ENCODE assay signal across 7 cellular contexts in genomic region chr10:93991596-93992284, GRCh38. TPM values are rescaled to one million over a fixed set of nuclear protein-coding genes. Genes with fewer than 3 reads are reported as not detected.
DNase-seq lines count a peak whose midpoint lies in the region; ATAC-seq and TF ChIP-seq lines count a peak whose summit lies in the region.

No MANE protein-coding gene starts in this region.

- TF ChIP-seq CTCF in endothelial cell (IDR thresholded peaks at IDR 0.05; ENCODE audit: unreplicated experiment), result no peak

- H3K4me3 Mint-ChIP-seq in endothelial cell (ENCODE audit: unreplicated experiment) (no peak overlapping the region), T-helper 17 cell (no peak overlapping the region)
- no peak overlapping the region for H3K4me3 Mint-ChIP-seq in CD4-positive, alpha-beta memory T cell

- peak; percentile 82 for ATAC-seq in aorta (ENCODE audit: low FRiP score)
- ATAC-seq in T-helper 17 cell, result no peak

- WGBS in aorta, 2 donors, result 1 to 2% methylated on average over 8 of the region's 8 CpGs

- no peaks in the 10 kb centered on the region for H3K36me3 ChIP-seq in aorta (ENCODE audit: control insufficient read depth in 1 of 2, insufficient read depth in 2 of 2, low read length in 1 of 2)
- H3K36me3 ChIP-seq in CD4-positive, alpha-beta memory T cell (ENCODE audit: insufficient read depth, low read length), result no peaks in the 10 kb centered on the region

- POLR2A ChIA-PET in CD4-positive, alpha-beta memory T cell (lab: Charles Lee; ENCODE audit: partially characterized antibody), result no interaction called here

- H3K27me3 Mint-ChIP-seq in endothelial cell (ENCODE audit: unreplicated experiment), result peaks cover 15% of the 10 kb centered on the region
- H3K27me3 Mint-ChIP-seq in T-helper 17 cell, result peaks cover 51% of the 10 kb centered on the region
- peaks cover 53 to 56% of the 10 kb centered on the region in 2 donors for H3K27me3 Mint-ChIP-seq in CD4-positive, alpha-beta memory T cell

- no peaks in the 10 kb centered on the region for H3K4me1 ChIP-seq in aorta (ENCODE audit: control insufficient read depth in 1 of 2, insufficient read depth in 2 of 2, low read length in 2 of 2)
- no peaks in the 10 kb centered on the region for H3K4me1 ChIP-seq in CD4-positive, alpha-beta memory T cell (ENCODE audit: insufficient read depth, low read length)

- CTCF ChIA-PET in CD4-positive, alpha-beta memory T cell (lab: Charles Lee; ENCODE audit: partially characterized antibody), result no interaction called here

- no peaks in the 10 kb centered on the region for H3K9me3 Mint-ChIP-seq in endothelial cell (ENCODE audit: unreplicated experiment)
- peaks cover 0 to 6% (median 3%) of the 10 kb centered on the region in 8 donors for H3K9me3 Mint-ChIP-seq in CD4-positive, alpha-beta memory T cell

- peaks cover 10% of the 10 kb centered on the region for H3K4me1 Mint-ChIP-seq in endothelial cell (ENCODE audit: unreplicated experiment)
- peaks cover 3% of the 10 kb centered on the region for H3K4me1 Mint-ChIP-seq in T-helper 17 cell
- H3K4me1 Mint-ChIP-seq in CD4-positive, alpha-beta memory T cell, result peaks cover 0 to 7% (median 5%) of the 10 kb centered on the region in 4 donors

- intact Hi-C loops in aorta (cut with DNase I), result loop anchor here (5.0 to 10.0 kb wide), 3 partner anchors 63 to 233 kb away; no protein-coding TSS in a partner anchor
- intact Hi-C loops in CD4-positive, alpha-beta memory T cell (cut with micrococcal nuclease), result no loop called here

- H3K27ac ChIP-seq in aorta (ENCODE audit: low read depth in 1 of 2, low read length in 2 of 2), result peak overlapping the region in 1 of 2 donors; percentile 78
- no peak overlapping the region for H3K27ac ChIP-seq in CD4-positive, alpha-beta memory T cell (ENCODE audit: low read depth, low read length)

- H3K4me3 ChIP-seq in aorta (ENCODE audit: low read length in 2 of 2), result no peak overlapping the region
- no peak overlapping the region for H3K4me3 ChIP-seq in CD4-positive, alpha-beta memory T cell (ENCODE audit: low read length in 2 of 2)

- H3K36me3 Mint-ChIP-seq in endothelial cell (ENCODE audit: low read depth, unreplicated experiment) (peaks cover 5% of the 10 kb centered on the region), T-helper 17 cell (ENCODE audit: low read depth) (peaks cover 3% of the 10 kb centered on the region)
- H3K36me3 Mint-ChIP-seq in CD4-positive, alpha-beta memory T cell, result peaks cover 0 to 4% of the 10 kb centered on the region in 2 donors

- peak; percentile 79 for DNase-seq in NCI-H226
- peak; percentile 11 for DNase-seq in endothelial cell (ENCODE audit: low spot score)
- peak; percentile 54 for DNase-seq in medulla oblongata (ENCODE audit: extremely low spot score)
- peak; percentile 82 to 85 for DNase-seq in aorta
- no peak for DNase-seq in T-helper 17 cell
- DNase-seq in CD4-positive, alpha-beta memory T cell, result no peak
- DNase-seq in NCI-H1105 (lab: John Stamatoyannopoulos, UW), result no peak

- H3K27ac Mint-ChIP-seq in endothelial cell (ENCODE audit: unreplicated experiment) (no peak overlapping the region), T-helper 17 cell (no peak overlapping the region)
- no peak overlapping the region for H3K27ac Mint-ChIP-seq in CD4-positive, alpha-beta memory T cell

- no peaks in the 10 kb centered on the region for H3K27me3 ChIP-seq in aorta (ENCODE audit: control insufficient read depth in 1 of 2, insufficient read depth in 2 of 2, low read length in 1 of 2)
- H3K27me3 ChIP-seq in CD4-positive, alpha-beta memory T cell (ENCODE audit: insufficient read depth, low read length), result peaks cover 12% of the 10 kb centered on the region

- H3K9me3 ChIP-seq in aorta (ENCODE audit: control insufficient read depth, low read length), result no peaks in the 10 kb centered on the region
- no peaks in the 10 kb centered on the region for H3K9me3 ChIP-seq in T-helper 17 cell (ENCODE audit: control insufficient read depth, low read length, poor library complexity, severe bottlenecking)
- H3K9me3 ChIP-seq in CD4-positive, alpha-beta memory T cell (ENCODE audit: control insufficient read depth in 1 of 2, low read length in 2 of 2), result no peaks in the 10 kb centered on the region

RNA-seq across cellular contexts. Expression of gene PLCE1, which starts 2.0 kb away (rescaled TPM):
- total RNA-seq in endothelial cell (ENCODE audit: unreplicated experiment), result 0.49 TPM
- 10 to 100 TPM; 14.7 to 16.6 TPM for total RNA-seq in aorta
- polyA plus RNA-seq in aorta, result 1 to 10 TPM; 1.5 to 6.7 TPM
- total RNA-seq in T-helper 17 cell, result under 1 TPM in 1 of 2 donors, not detected in 1; 0.05 TPM
- total RNA-seq in CD4-positive, alpha-beta memory T cell, result not detected
- under 1 TPM; 0.07 to 0.20 TPM for polyA plus RNA-seq in CD4-positive, alpha-beta memory T cell

Comparison
In these comparisons a context has a peak if more than half of its experiments do, and no peak if none do; other contexts are left out.
1. DNase-seq: peak in NCI-H226 (single experiment), endothelial cell (single experiment), medulla oblongata (single experiment) and aorta (2 of 2); none in T-helper 17 cell (0 of 3), CD4-positive, alpha-beta memory T cell (0 of 5) and NCI-H1105 (single experiment).
2. RNA of gene PLCE1, which starts 2.0 kb away (total RNA-seq): 14.7 to 16.6 TPM in aorta; 0.49 TPM in endothelial cell (single experiment), 0.05 TPM in T-helper 17 cell and not detected in CD4-positive, alpha-beta memory T cell; every median in the first group is over 10 times any median in the second.